ENCODE assay signal across 24 cellular contexts in genomic region chr7:68058014-68058413, GRCh38.
"Had no signal": no experiment of that assay in that cellular context is flagged by ENCODE, and none has a peak within 500 bp of the region (broad histone marks: within the 10 kb centered on the region; RNA-seq: fewer than 3 reads in every experiment).

No MANE protein-coding gene starts in this region.

- H3K9me3 ChIP-seq: body of pancreas, psoas muscle, sigmoid colon, thoracic aorta, upper lobe of right lung had no signal

- H3K27me3 ChIP-seq: body of pancreas had no signal

- H3K36me3 Mint-ChIP-seq: activated naive CD8-positive, alpha-beta T cell; naive B cell; stimulated activated effector memory CD8-positive, alpha-beta T cell treated with anti-CD3 and anti-CD28 coated beads, Interleukin-12 subunit alpha, Interleukin-12 subunit beta, amount 100 ng/mL, for 72 hours had no signal

- H3K4me3 Mint-ChIP-seq: activated naive CD8-positive, alpha-beta T cell; stimulated activated effector memory CD8-positive, alpha-beta T cell treated with anti-CD3 and anti-CD28 coated beads, Interleukin-12 subunit alpha, Interleukin-12 subunit beta, amount 100 ng/mL, for 72 hours; stimulated activated naive CD8-positive, alpha-beta T cell treated with anti-CD3 and anti-CD28 coated beads, Interleukin-15, Interleukin-2, amounts not matched to agents 100 ng/mL and 50 ng/mL, for 24 hours had no signal

- H2AFZ ChIP-seq: parathyroid adenoma had no signal

- ATAC-seq: body of pancreas; left cardiac atrium; left ventricle myocardium superior; psoas muscle; stimulated activated effector memory CD8-positive, alpha-beta T cell treated with anti-CD3 and anti-CD28 coated beads, Interleukin-12 subunit alpha, Interleukin-12 subunit beta, amount 100 ng/mL, for 72 hours; upper lobe of right lung had no signal

- H3K4me1 ChIP-seq: body of pancreas, parathyroid adenoma, psoas muscle, sigmoid colon, upper lobe of right lung had no signal

- H3K4me3 ChIP-seq: body of pancreas, psoas muscle, sigmoid colon, thoracic aorta, upper lobe of right lung had no signal

- H3K27ac ChIP-seq: body of pancreas, parathyroid adenoma, psoas muscle, sigmoid colon, thoracic aorta, upper lobe of right lung had no signal

- H3K9ac ChIP-seq: parathyroid adenoma had no signal

- H3K27ac Mint-ChIP-seq: activated naive CD8-positive, alpha-beta T cell; stimulated activated effector memory CD8-positive, alpha-beta T cell treated with anti-CD3 and anti-CD28 coated beads, Interleukin-12 subunit alpha, Interleukin-12 subunit beta, amount 100 ng/mL, for 72 hours; stimulated activated naive CD8-positive, alpha-beta T cell treated with anti-CD3 and anti-CD28 coated beads, Interleukin-15, Interleukin-2, amounts not matched to agents 100 ng/mL and 50 ng/mL, for 24 hours had no signal

- FAIRE-seq: colon, keratinocyte, small intestine had no signal

- H3K36me3 ChIP-seq: sigmoid colon, thoracic aorta, upper lobe of right lung had no signal

- H3K79me2 ChIP-seq: parathyroid adenoma had no signal

- DNase-seq: activated CD4-positive, alpha-beta T cell treated with anti-CD3 and anti-CD28 coated beads for 48 hours; activated CD4-positive, alpha-beta T cell treated with anti-CD3 and anti-CD28 coated beads, Interleukin-2, amount 50 U/mL, for 48 hours; activated CD8-positive, alpha-beta memory T cell treated with anti-CD3 and anti-CD28 coated beads for 24 hours; activated effector memory CD4-positive, alpha-beta T cell treated with Interleukin-2 at 50 U/mL for 16 hours; activated naive CD4-positive, alpha-beta T cell treated with Interleukin-2 at 50 U/mL for 16 hours; anterior cingulate cortex; body of pancreas; effector CD8-positive, alpha-beta T cell; left cardiac atrium; left ventricle myocardium superior; naive B cell; nucleus accumbens; psoas muscle; sigmoid colon; small intestine; stimulated activated CD4-positive, alpha-beta T cell treated with anti-CD3 and anti-CD28 coated beads, Interleukin-4, amount 100 ng/mL, for 24 hours; upper lobe of right lung had no signal

- H3K27me3 Mint-ChIP-seq: naive B cell; stimulated activated naive CD8-positive, alpha-beta T cell treated with anti-CD3 and anti-CD28 coated beads, Interleukin-15, Interleukin-2, amounts not matched to agents 100 ng/mL and 50 ng/mL, for 24 hours had no signal

- H3K4me1 Mint-ChIP-seq: naive B cell; stimulated activated effector memory CD8-positive, alpha-beta T cell treated with anti-CD3 and anti-CD28 coated beads, Interleukin-12 subunit alpha, Interleukin-12 subunit beta, amount 100 ng/mL, for 72 hours had no signal
